20 cellular contexts compared by ENCODE assay signal in the genomic region with DNA sequence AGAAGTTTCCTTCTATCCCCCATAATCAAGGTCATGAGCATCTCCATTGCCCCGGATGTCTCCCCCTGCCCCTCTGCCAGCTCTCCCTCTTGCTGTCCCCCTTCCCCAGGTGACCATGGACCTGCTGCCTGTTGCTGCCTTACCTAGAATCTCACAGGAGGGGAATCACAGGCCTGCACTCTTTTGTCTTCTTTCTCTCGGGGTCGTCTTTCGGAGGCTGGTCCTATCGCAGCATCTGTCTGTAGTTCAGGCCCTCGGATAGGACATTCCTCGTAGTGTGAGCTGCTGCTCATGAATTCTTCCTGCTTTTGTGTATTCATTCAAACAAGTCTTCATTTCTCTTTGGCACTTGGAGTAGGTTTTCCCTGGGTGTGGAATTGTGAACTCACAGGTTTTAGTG. TPM values are rescaled to one million over a fixed set of nuclear protein-coding genes. Genes with fewer than 3 reads are reported as not detected.
"Had no signal": no experiment of that assay in that cellular context is flagged by ENCODE, and none has a peak within 500 bp of the region (broad histone marks: within the 10 kb centered on the region; RNA-seq: fewer than 3 reads in every experiment).

No MANE protein-coding gene starts in this region.

- H3K27ac Mint-ChIP-seq: activated naive CD8-positive, alpha-beta T cell treated with anti-CD3 and anti-CD28 coated beads, Interleukin-2, amount 50 U/mL, for 24 hours; neural progenitor cell; stimulated activated effector memory CD8-positive, alpha-beta T cell treated with anti-CD3 and anti-CD28 coated beads, Interleukin-12 subunit alpha, Interleukin-12 subunit beta, amount 100 ng/mL, for 72 hours had no signal

- DNase-seq: activated CD4-positive, CD25-positive, alpha-beta regulatory T cell treated with anti-CD3 and anti-CD28 coated beads, Interleukin-2, amount 50 U/mL, for 72 hours; activated naive CD8-positive, alpha-beta T cell treated with anti-CD3 and anti-CD28 coated beads, Interleukin-2, amount 50 U/mL, for 24 hours; cerebellar nuclear complex; cortex of kidney; erythroblast; foreskin melanocyte; kidney glomerular epithelial cell; left ventricle myocardium superior; stimulated activated CD4-positive, alpha-beta T cell treated with anti-CD3 and anti-CD28 coated beads, Interleukin-4, amount 100 ng/mL, for 24 hours; T1000 had no signal

- H3K4me3 ChIP-seq: ascending aorta, neural progenitor cell, ovary, psoas muscle, right lobe of liver, smooth muscle cell had no signal

- H3K4me1 Mint-ChIP-seq: activated naive CD8-positive, alpha-beta T cell treated with anti-CD3 and anti-CD28 coated beads, Interleukin-2, amount 50 U/mL, for 24 hours; stimulated activated effector memory CD8-positive, alpha-beta T cell treated with anti-CD3 and anti-CD28 coated beads, Interleukin-12 subunit alpha, Interleukin-12 subunit beta, amount 100 ng/mL, for 72 hours had no signal

- H3K36me3 Mint-ChIP-seq: neural progenitor cell; stimulated activated effector memory CD8-positive, alpha-beta T cell treated with anti-CD3 and anti-CD28 coated beads, Interleukin-12 subunit alpha, Interleukin-12 subunit beta, amount 100 ng/mL, for 72 hours had no signal

- H3K4me1 ChIP-seq: neural progenitor cell, psoas muscle, right lobe of liver had no signal

- H3K36me3 ChIP-seq: ascending aorta, neural progenitor cell, ovary, right lobe of liver had no signal

- H3K9me3 ChIP-seq: ascending aorta, ovary, psoas muscle, right lobe of liver had no signal

- H3K27me3 ChIP-seq: ascending aorta, neural progenitor cell, ovary, right lobe of liver had no signal

- H3K4me3 Mint-ChIP-seq: activated naive CD8-positive, alpha-beta T cell treated with anti-CD3 and anti-CD28 coated beads, Interleukin-2, amount 50 U/mL, for 24 hours; neural progenitor cell; stimulated activated effector memory CD8-positive, alpha-beta T cell treated with anti-CD3 and anti-CD28 coated beads, Interleukin-12 subunit alpha, Interleukin-12 subunit beta, amount 100 ng/mL, for 72 hours had no signal

- H3K27ac ChIP-seq: neural progenitor cell, ovary, psoas muscle, right lobe of liver had no signal

- H3K9me3 Mint-ChIP-seq: activated naive CD8-positive, alpha-beta T cell treated with anti-CD3 and anti-CD28 coated beads, Interleukin-2, amount 50 U/mL, for 24 hours had no signal

- ATAC-seq: activated naive CD8-positive, alpha-beta T cell treated with anti-CD3 and anti-CD28 coated beads, Interleukin-2, amount 50 U/mL, for 24 hours; psoas muscle; right lobe of liver; stimulated activated effector memory CD8-positive, alpha-beta T cell treated with anti-CD3 and anti-CD28 coated beads, Interleukin-12 subunit alpha, Interleukin-12 subunit beta, amount 100 ng/mL, for 72 hours had no signal

RNA-seq across cellular contexts. Expression of a gene that starts 39.9 kb away (rescaled TPM):
- total RNA-seq: ascending aorta; left ventricle myocardium superior; mononuclear cell; ovary; psoas muscle; right lobe of liver; smooth muscle cell; T-helper 1 cell treated with Interleukin-12 subunit alpha and Interleukin-12 subunit beta and Interleukin-4 antibody, amounts not matched to agents 30 ng/mL and 1 ng/mL, for 36 hours had no signal
- polyA plus RNA-seq: ovary, psoas muscle, smooth muscle cell, thymus had no signal
